ENCODE assay signal across 20 cellular contexts in the genomic region with DNA sequence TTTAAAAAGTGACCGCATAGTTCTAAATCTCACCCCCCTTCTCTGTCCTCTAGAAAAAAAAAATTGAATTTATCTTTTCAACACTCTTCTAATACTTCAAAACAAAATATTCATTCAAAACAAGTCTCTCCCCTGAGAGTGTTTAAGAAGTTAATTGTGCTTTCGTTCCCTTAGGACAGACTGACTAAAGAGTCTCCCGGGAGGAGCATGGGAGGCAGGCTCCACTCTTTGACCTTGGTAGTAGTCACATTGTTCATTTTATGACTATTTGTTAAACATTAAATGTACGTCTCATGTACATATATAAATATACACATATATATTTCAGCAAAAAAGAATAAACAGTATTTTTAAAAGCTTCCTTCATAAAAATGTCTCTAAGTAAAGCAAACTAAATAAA. TPM values are rescaled to one million over a fixed set of nuclear protein-coding genes. Genes with fewer than 3 reads are reported as not detected.
DNase-seq lines count a peak whose midpoint lies in the region; ATAC-seq and TF ChIP-seq lines count a peak whose summit lies in the region.
"Had no signal": no experiment of that assay in that cellular context is flagged by ENCODE, and none has a peak within 500 bp of the region (broad histone marks: within the 10 kb centered on the region; RNA-seq: fewer than 3 reads in every experiment).

No MANE protein-coding gene starts in this region.

- peaks cover 33% of the 10 kb centered on the region for H3K4me1 Mint-ChIP-seq in CD8-positive, alpha-beta T cell (ENCODE audit: low read depth)
- peaks cover 53% of the 10 kb centered on the region for H3K4me1 Mint-ChIP-seq in brain
- peaks cover 28% of the 10 kb centered on the region for H3K4me1 Mint-ChIP-seq in nephron progenitor cell

- no peaks in the 10 kb centered on the region for H3K27me3 Mint-ChIP-seq in CD8-positive, alpha-beta T cell (ENCODE audit: low read depth)
- H3K27me3 Mint-ChIP-seq in brain (no peaks in the 10 kb centered on the region), nephron progenitor cell (ENCODE audit: low read depth, poor library complexity) (no peaks in the 10 kb centered on the region)
- H3K27me3 Mint-ChIP-seq: CD4-positive, alpha-beta memory T cell had no signal

- POLR2A ChIA-PET in CD8-positive, alpha-beta T cell (lab: Charles Lee), result interaction anchor here (0.6 kb wide), 1 partner anchor 151 kb away, joined by 3 read pairs; no protein-coding TSS in a partner anchor
- POLR2A ChIA-PET in HEK293T (lab: Yijun Ruan, JAX), result no interaction called here

- no peak overlapping the region for H3K27ac ChIP-seq in CD8-positive, alpha-beta T cell (ENCODE audit: low read depth, low read length)
- H3K27ac ChIP-seq: GM23248, KMS-11, SJSA1 had no signal

- no peaks in the 10 kb centered on the region for H3K9me3 ChIP-seq in CD8-positive, alpha-beta T cell (ENCODE audit: low read length)
- H3K9me3 ChIP-seq: BE2C, MG63, SJSA1 had no signal

- H3K27ac Mint-ChIP-seq in CD8-positive, alpha-beta T cell, result peak overlapping the region; percentile 16
- peak overlapping the region in 4 of 5 experiments; percentile 26 to 94 (median 68) for H3K27ac Mint-ChIP-seq in brain
- peak overlapping the region; percentile 79 for H3K27ac Mint-ChIP-seq in nephron progenitor cell

- intact Hi-C loops in CD8-positive, alpha-beta T cell (cut with DNase I, micrococcal nuclease), result loop anchor here in 1 of 2 experiments (2.0 kb wide), 2 partner anchors 17 to 25 kb away; no protein-coding TSS in a partner anchor

- H3K4me3 ChIP-seq in CD8-positive, alpha-beta T cell (ENCODE audit: low read depth, low read length), result no peak overlapping the region
- H3K4me3 ChIP-seq: GM23248, MG63, SJSA1 had no signal

- no peak for DNase-seq in CD8-positive, alpha-beta T cell
- DNase-seq in HEK293T (ENCODE audit: extremely low spot score), result no peak
- no peak for DNase-seq in nephron progenitor cell
- no peak for DNase-seq in GM13977 (ENCODE audit: low spot score)
- no peak for DNase-seq in anterior cingulate cortex (lab: John Stamatoyannopoulos, UW)
- DNase-seq: BE2C; CD4-positive, alpha-beta memory T cell; DND-41; GM23248; MG63; NCI-H1092; NCI-H1694; NCI-H2107; NCI-H446; NCI-H748 treated with DMSO at 0.1 percent for 48 hours had no signal

- no peak for ATAC-seq in CD8-positive, alpha-beta T cell
- no peak for ATAC-seq in HG02870 (IDR thresholded peaks at IDR 0.05; ENCODE audit: unreplicated experiment)
- ATAC-seq: HCT116 had no signal

- H3K36me3 ChIP-seq in CD8-positive, alpha-beta T cell (ENCODE audit: insufficient read depth, low read length), result no peaks in the 10 kb centered on the region
- H3K36me3 ChIP-seq: BE2C, SJSA1 had no signal

- TF ChIP-seq CTCF in CD8-positive, alpha-beta T cell (IDR thresholded peaks at IDR 0.05), result no peak
- no peak for TF ChIP-seq CTCF in brain (conservative IDR thresholded peaks at IDR 0.05)
- no peak for TF ChIP-seq CTCF in nephron progenitor cell (IDR thresholded peaks at IDR 0.05)
- no peak for TF ChIP-seq CTCF in GM13977 (IDR thresholded peaks at IDR 0.05; ENCODE audit: extremely low read depth, insufficient read depth, missing control alignments)

- CTCF ChIA-PET in CD8-positive, alpha-beta T cell (lab: Charles Lee), result interaction anchor here (6.3 kb wide), 1 partner anchor 215 kb away, joined by 52 read pairs; no protein-coding TSS in a partner anchor
- CTCF ChIA-PET in HEK293T (lab: Yijun Ruan, JAX), result no interaction called here

- no peak overlapping the region for H3K4me3 Mint-ChIP-seq in CD8-positive, alpha-beta T cell
- H3K4me3 Mint-ChIP-seq in brain (no peak overlapping the region), nephron progenitor cell (no peak overlapping the region)
- H3K4me3 Mint-ChIP-seq: CD4-positive, alpha-beta memory T cell had no signal

- in situ Hi-C loops in GM13977 (cut with MboI; ENCODE audit: low pct_unique_long_range_greater_than_20kb, low sequenced_read_pairs, unreplicated experiment), result no loop called here

- H3K36me3 Mint-ChIP-seq in CD8-positive, alpha-beta T cell, result peaks cover 25% of the 10 kb centered on the region
- H3K36me3 Mint-ChIP-seq in brain (peaks cover 57% of the 10 kb centered on the region), nephron progenitor cell (ENCODE audit: low read depth) (peaks cover 46% of the 10 kb centered on the region)

- no peaks in the 10 kb centered on the region for H3K27me3 ChIP-seq in CD8-positive, alpha-beta T cell (ENCODE audit: insufficient read depth, low read length)
- H3K27me3 ChIP-seq: BE2C, MG63, SJSA1 had no signal

- peaks cover 12% of the 10 kb centered on the region for H3K4me1 ChIP-seq in CD8-positive, alpha-beta T cell (ENCODE audit: insufficient read depth, low read length)
- H3K4me1 ChIP-seq: SJSA1 had no signal

- H3K9me3 Mint-ChIP-seq in CD8-positive, alpha-beta T cell, result no peaks in the 10 kb centered on the region
- peaks cover 0 to 8% (median 2%) of the 10 kb centered on the region in 5 experiments for H3K9me3 Mint-ChIP-seq in brain
- peaks cover 5% of the 10 kb centered on the region for H3K9me3 Mint-ChIP-seq in nephron progenitor cell
- H3K9me3 Mint-ChIP-seq: CD4-positive, alpha-beta memory T cell had no signal

TF ChIP-seq in HEK293T, 16 proteins besides CTCF, POLR2A, EP300 and RAD21:
- TF ChIP-seq PKNOX1 (IDR thresholded peaks at IDR 0.05) (0 out of 2 replicates have a peak, but pooled peaks have one; percentile 7), FOXK2 (IDR thresholded peaks at IDR 0.05) (no peak)
TF ChIP-seq in HEK293T: peak in this region for 1.

RNA-seq across cellular contexts. Expression of gene SPOCK2, which starts 35.3 kb away (rescaled TPM):
- total RNA-seq in CD8-positive, alpha-beta T cell, result 100 to 1,000 TPM; 909 to 922 TPM
- polyA plus RNA-seq in brain (ENCODE audit: insufficient read depth, low read depth, low replicate concordance), result 189 TPM
- total RNA-seq: GM23248, SJSA1 had no signal

Comparison
In these comparisons a context has a peak if more than half of its experiments do, and no peak if none do; other contexts are left out.
1. H3K27ac Mint-ChIP-seq: peak in every context shown above with its lines; median percentile 79 in nephron progenitor cell; 68 in brain; 16 in CD8-positive, alpha-beta T cell.